1 cellular context compared by ENCODE assay signal in the genomic region with DNA sequence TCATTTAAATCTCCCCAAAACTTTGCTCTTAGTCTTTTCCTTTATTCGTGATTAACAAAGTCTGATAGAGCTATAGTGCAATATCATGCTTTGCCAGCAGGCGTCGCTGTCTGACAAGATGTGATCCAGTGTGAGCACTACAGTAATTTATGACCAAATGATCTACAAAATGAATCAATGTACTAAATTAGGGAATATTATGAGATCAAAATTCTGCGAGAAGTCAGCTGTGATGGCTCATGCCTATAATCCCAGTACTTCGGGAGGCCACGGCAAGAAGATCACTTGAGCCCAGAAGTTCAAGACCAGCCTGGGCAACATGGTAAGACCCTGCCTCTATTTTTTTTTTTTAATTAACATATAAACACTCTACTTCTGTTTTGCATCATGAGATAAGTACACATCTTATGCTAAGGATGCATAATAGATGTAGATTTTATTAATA.
TF ChIP-seq lines count a peak whose summit lies in the region.

No MANE protein-coding gene starts in this region.

TF ChIP-seq in endothelial cell of umbilical vein, 7 proteins besides CTCF, POLR2A, EP300 and RAD21:
- no peak for TF ChIP-seq FOS (IDR thresholded peaks at IDR 0.05; ENCODE audit: borderline replicate concordance, insufficient read depth, low read length)
- no peak for TF ChIP-seq POLR2AphosphoS5 (IDR thresholded peaks at IDR 0.05; ENCODE audit: insufficient read depth, low read depth, low read length)
- TF ChIP-seq, protein P1, sequence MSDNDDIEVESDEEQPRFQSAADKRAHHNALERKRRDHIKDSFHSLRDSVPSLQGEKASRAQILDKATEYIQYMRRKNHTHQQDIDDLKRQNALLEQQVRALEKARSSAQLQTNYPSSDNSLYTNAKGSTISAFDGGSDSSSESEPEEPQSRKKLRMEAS (IDR thresholded peaks at IDR 0.05; ENCODE audit: insufficient read depth, insufficient read length): no peak
- TF ChIP-seq EZH2 (IDR thresholded peaks at IDR 0.05; ENCODE audit: borderline replicate concordance, low read depth, low read length, severe bottlenecking): no peak
- TF ChIP-seq GATA2 (IDR thresholded peaks at IDR 0.05; ENCODE audit: insufficient read depth, insufficient read length, low read depth, low read length): no peak
- TF ChIP-seq MYC (IDR thresholded peaks at IDR 0.05; ENCODE audit: low read depth, low read length): no peak
- TF ChIP-seq JUN (IDR thresholded peaks at IDR 0.05; ENCODE audit: borderline replicate concordance, insufficient read depth, insufficient read length, low read depth): no peak
TF ChIP-seq in endothelial cell of umbilical vein: peak in this region for 0.
